ENCODE assay signal across 8 cellular contexts in the genomic region with DNA sequence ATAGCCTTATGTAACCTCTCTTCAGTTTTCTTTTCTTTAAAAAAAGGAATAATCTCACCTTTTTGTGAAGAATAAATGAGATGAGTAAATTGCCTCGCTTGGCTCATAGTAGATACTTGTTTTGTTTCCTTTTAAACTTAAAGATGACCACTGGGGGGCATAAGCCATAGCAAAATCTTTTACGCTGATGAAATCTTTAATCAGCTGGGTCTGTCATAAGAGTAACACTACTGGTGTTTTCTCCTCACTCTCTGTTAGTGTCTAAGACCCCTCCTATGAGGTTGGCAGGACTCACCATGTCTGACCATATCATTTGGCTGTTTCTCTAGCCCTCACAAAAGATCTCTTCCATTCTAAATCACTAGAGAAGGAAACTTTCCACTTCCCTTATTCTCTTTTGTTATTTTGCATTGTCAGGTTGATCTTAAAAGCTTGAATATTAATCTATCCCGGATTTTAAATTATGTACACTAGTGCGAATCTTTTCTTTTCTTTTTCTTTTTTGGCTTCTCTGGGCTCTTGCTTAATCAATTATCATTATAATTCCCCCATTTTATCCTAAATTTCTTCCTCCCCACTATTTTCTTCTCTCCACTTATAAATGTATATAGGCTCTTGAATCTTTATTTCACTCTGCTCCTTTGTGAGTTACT. TPM values are rescaled to one million over a fixed set of nuclear protein-coding genes. Genes with fewer than 3 reads are reported as not detected.
DNase-seq lines count a peak whose midpoint lies in the region; ATAC-seq, FAIRE-seq and TF ChIP-seq lines count a peak whose summit lies in the region.

No MANE protein-coding gene starts in this region.

- DNase-seq in EH (ENCODE audit: low read depth) (peak; percentile 66), kidney glomerular epithelial cell (lab: John Stamatoyannopoulos, UW) (peak; percentile 53), HTR-8/SVneo (ENCODE audit: insufficient read length, low spot score) (no peak), omental fat pad (ENCODE audit: low spot score) (no peak)
- DNase-seq in activated effector memory CD4-positive, alpha-beta T cell treated with anti-CD3 and anti-CD28 coated beads, Interleukin-2, amount 50 U/mL, for 16 hours: no peak

- H3K27ac ChIP-seq in VCaP: no peak overlapping the region

- no peak for FAIRE-seq in HTR-8/SVneo (lab: Jason Lieb, UNC)

- ATAC-seq in HG03095 (IDR thresholded peaks at IDR 0.05; ENCODE audit: unreplicated experiment) (peak; percentile 59), omental fat pad (ENCODE audit: low FRiP score) (no peak), GM18511 (IDR thresholded peaks at IDR 0.05; ENCODE audit: unreplicated experiment) (no peak)

- peak; percentile 37 for TF ChIP-seq CTCF in VCaP (conservative IDR thresholded peaks at IDR 0.05)
- no peak for TF ChIP-seq CTCF in omental fat pad (IDR thresholded peaks at IDR 0.05)

RNA-seq across cellular contexts. Expression of gene STAG3, which starts 12.5 kb away (rescaled TPM):
- 1 to 10 TPM in 1 of 4 donors, under 1 TPM in 3; 0.28 to 1.7 (median 0.85) TPM for total RNA-seq in omental fat pad

RNA-seq across cellular contexts. Expression of gene GPC2, which starts 13.0 kb away (rescaled TPM):
- under 1 TPM in 1 of 4 donors, not detected in 3; 0.48 TPM for total RNA-seq in omental fat pad

RNA-seq across cellular contexts. Expression of gene GAL3ST4, which starts 21.8 kb away (rescaled TPM):
- total RNA-seq in omental fat pad: 1 to 10 TPM in 2 of 4 donors, under 1 TPM in 2; 0.75 to 2.2 (median 1.1) TPM

RNA-seq across cellular contexts. Expression of gene PVRIG, which starts 29.6 kb away (rescaled TPM):
- 1 to 10 TPM in 2 of 4 donors, under 1 TPM in 1, not detected in 1; 0.74 to 2.2 (median 1.1) TPM for total RNA-seq in omental fat pad

RNA-seq across cellular contexts. Expression of gene TRAPPC14, which starts 31.7 kb away (rescaled TPM):
- 10 to 100 TPM in 2 of 4 donors, 1 to 10 TPM in 2; 5.7 to 13.2 (median 10.6) TPM for total RNA-seq in omental fat pad

Comparison
In these comparisons a context has a peak if more than half of its experiments do, and no peak if none do; other contexts are left out.
1. DNase-seq: peak in EH (single experiment) and kidney glomerular epithelial cell (single experiment); none in HTR-8/SVneo (single experiment), activated effector memory CD4-positive, alpha-beta T cell treated with anti-CD3 and anti-CD28 coated beads, Interleukin-2, amount 50 U/mL, for 16 hours (single experiment) and omental fat pad (single experiment).